1 cellular context compared by ENCODE assay signal in the genomic region with DNA sequence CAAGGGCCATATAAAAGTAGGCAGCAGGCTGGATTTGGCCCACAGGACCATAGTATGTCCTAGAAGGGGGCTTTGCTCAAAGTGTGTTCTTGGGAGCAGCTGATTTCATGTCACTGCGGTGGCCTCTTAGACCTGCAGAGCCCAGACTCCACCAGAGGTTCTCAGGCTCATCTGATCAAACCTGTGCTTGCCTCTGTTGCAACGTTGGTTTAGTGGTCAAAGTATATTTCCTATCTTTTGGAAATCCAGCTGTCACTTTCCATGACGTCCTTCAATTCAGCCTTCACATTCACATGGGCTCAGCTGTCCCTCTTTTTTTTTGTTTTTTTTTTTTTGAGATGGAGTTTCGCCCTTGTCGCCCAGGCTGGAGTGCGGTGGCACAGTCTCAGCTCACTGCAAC.
TF ChIP-seq lines count a peak whose summit lies in the region.

No MANE protein-coding gene starts in this region.

TF ChIP-seq in HEK293T, 16 proteins besides CTCF, POLR2A, EP300 and RAD21:
- no peak for TF ChIP-seq FOXA1 (IDR thresholded peaks at IDR 0.05)
